In the genomic region with DNA sequence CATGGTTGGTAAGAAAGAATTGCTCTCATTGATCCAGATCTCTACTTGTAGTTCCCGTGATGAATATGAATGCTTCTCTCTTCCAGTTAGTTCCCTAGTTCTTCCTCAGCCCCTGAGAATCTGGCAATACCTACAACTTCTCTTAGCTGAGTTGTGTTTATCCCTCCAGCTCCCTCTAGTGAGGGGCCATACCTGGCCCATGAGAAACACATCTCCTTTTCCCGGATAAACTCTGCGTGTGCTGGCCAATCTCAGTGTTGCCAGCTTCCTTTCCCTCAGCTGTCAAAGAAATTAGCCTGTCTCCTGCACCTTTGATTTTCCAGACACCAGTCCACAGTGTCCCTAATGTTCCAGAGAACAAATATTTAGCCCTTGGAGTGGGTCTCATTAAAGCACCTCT, we compare ENCODE assay signal across 22 cellular contexts. TPM values are rescaled to one million over a fixed set of nuclear protein-coding genes. Genes with fewer than 3 reads are reported as not detected.
DNase-seq lines count a peak whose midpoint lies in the region; ATAC-seq, FAIRE-seq and TF ChIP-seq lines count a peak whose summit lies in the region.
"Had no signal": no experiment of that assay in that cellular context is flagged by ENCODE, and none has a peak within 500 bp of the region (broad histone marks: within the 10 kb centered on the region; RNA-seq: fewer than 3 reads in every experiment).

No MANE protein-coding gene starts in this region.

- WGBS in small intestine, 3 donors = 22 to 68% (median 32%) methylated on average over 3 of the region's 3 CpGs

- H3K9ac ChIP-seq in HCT116 (ENCODE audit: low read length) = no peak overlapping the region
- H3K9ac ChIP-seq: GM23248, KMS-11 had no signal

- H3K36me3 ChIP-seq in HCT116 (ENCODE audit: control insufficient read depth in 1 of 2, insufficient read depth in 2 of 2, low read length in 2 of 2) = no peaks in the 10 kb centered on the region
- no peaks in the 10 kb centered on the region for H3K36me3 ChIP-seq in small intestine (ENCODE audit: control insufficient read depth in 2 of 2, insufficient read depth in 2 of 2, low read length in 2 of 2)
- H3K36me3 ChIP-seq: lower lobe of right lung, tibial nerve had no signal

- no peak overlapping the region for H3K4me2 ChIP-seq in HCT116 (ENCODE audit: low read length)
- H3K4me2 ChIP-seq: KMS-11 had no signal

- no TSS peak for BruUV-seq in HCT116 (replicated peaks; lab: Mats Ljungman, UMichigan)

- peak; percentile 31; the same call in 1 of the 2 replicates for TF ChIP-seq RAD21 in HCT116 (IDR thresholded peaks at IDR 0.05; ENCODE audit: low read depth)

- no peak for FAIRE-seq in small intestine (lab: Jason Lieb, UNC)

- H2AFZ ChIP-seq in HCT116 (ENCODE audit: low read depth, low read length, poor library complexity, severe bottlenecking) = no peak overlapping the region
- H2AFZ ChIP-seq: GM23248 had no signal

- POLR2A ChIA-PET in HCT116 (lab: Charles Lee) = no interaction called here

- H3K4me3 ChIP-seq in HCT116 (replicated peaks in 1 of 2; ENCODE audit: low read depth in 1 of 2, low read length in 2 of 2) (no peak overlapping the region), small intestine (ENCODE audit: low read depth in 1 of 2, low read length in 2 of 2) (no peak overlapping the region)
- H3K4me3 ChIP-seq: GM23248, lower lobe of right lung, tibial nerve had no signal

- no peaks in the 10 kb centered on the region for H4K20me1 ChIP-seq in HCT116 (ENCODE audit: insufficient read depth)

- no peak for DNase-seq in HCT116 (ENCODE audit: low read depth, low spot score)
- DNase-seq in amniotic epithelial cell (ENCODE audit: low read depth) = peak; percentile 4
- DNase-seq in iPS-NIHi7 (ENCODE audit: extremely low spot score) = peak; percentile 81
- no peak for DNase-seq in small intestine
- DNase-seq: activated CD4-positive, alpha-beta T cell treated with anti-CD3 and anti-CD28 coated beads, Interleukin-2, amount 50 U/mL, for 4 hours; COR-L47; GM23248; lower lobe of right lung; natural killer cell; NCI-H1417 treated with DMSO at 0.1 percent for 48 hours; NCI-H524 treated with DMSO at 0.1 percent for 48 hours; right cardiac atrium; RPMI8226; stimulated activated CD4-positive, alpha-beta T cell treated with anti-CD3 and anti-CD28 coated beads, Interleukin-2, amount 100 ng/mL, for 48 hours; T-helper 9 cell had no signal

- RAD21 ChIA-PET in HCT116 (lab: Charles Lee; ENCODE audit: low non-redundant PET in 1 of 2, low total read pairs in 2 of 2, uncharacterized antibody in 2 of 2, unreplicated experiment in 2 of 2) = no interaction called here

- CTCF ChIA-PET in HCT116 (lab: Charles Lee) = no interaction called here

- TF ChIP-seq CTCF in C4-2B (conservative IDR thresholded peaks at IDR 0.05) = peak; percentile 25
- peak in 1 of 3 experiments; percentile 17; a peak in 1 of 6 replicates for TF ChIP-seq CTCF in HCT116 (IDR thresholded peaks at IDR 0.05 in 2 of 3, conservative IDR thresholded peaks at IDR 0.05 in 1 of 3; ENCODE audit: borderline replicate concordance in 1 of 3, insufficient read depth in 1 of 3, low read depth in 2 of 3, low read length in 2 of 3)

- H3K4me1 ChIP-seq in HCT116 (ENCODE audit: control insufficient read depth in 1 of 2, insufficient read depth in 2 of 2, low read length in 2 of 2) (no peaks in the 10 kb centered on the region), small intestine (ENCODE audit: control insufficient read depth in 2 of 2, insufficient read depth in 1 of 2, low read depth in 1 of 2, low read length in 1 of 2) (no peaks in the 10 kb centered on the region)
- H3K4me1 ChIP-seq: lower lobe of right lung, tibial nerve had no signal

- ATAC-seq in HCT116 = 0 out of 2 replicates have a peak, but pooled peaks have one; percentile 50
- no peak for ATAC-seq in HG03520 (IDR thresholded peaks at IDR 0.05; ENCODE audit: unreplicated experiment)
- ATAC-seq in HG03196 (IDR thresholded peaks at IDR 0.05; ENCODE audit: unreplicated experiment) = no peak
- ATAC-seq: lower lobe of right lung, natural killer cell, right cardiac atrium had no signal

- H3K27ac ChIP-seq in C4-2B = no peak overlapping the region
- no peak overlapping the region for H3K27ac ChIP-seq in HCT116 (ENCODE audit: low read depth, low read length)
- H3K27ac ChIP-seq in small intestine (ENCODE audit: low read depth in 1 of 2, low read length in 1 of 2) = no peak overlapping the region
- H3K27ac ChIP-seq: GM23248, KMS-11, lower lobe of right lung, tibial nerve had no signal

- no peaks in the 10 kb centered on the region for H3K9me2 ChIP-seq in HCT116 (ENCODE audit: insufficient read depth)

- H3K27me3 ChIP-seq in HCT116 (ENCODE audit: insufficient read depth, low read length) (no peaks in the 10 kb centered on the region), small intestine (ENCODE audit: control insufficient read depth in 2 of 2, insufficient read depth in 2 of 2, low read length in 2 of 2) (no peaks in the 10 kb centered on the region)
- H3K27me3 ChIP-seq: tibial nerve had no signal

- H3K9me3 ChIP-seq in HCT116 (ENCODE audit: control insufficient read depth in 1 of 2, insufficient read depth in 1 of 2, low read depth in 1 of 2, low read length in 2 of 2) (no peaks in the 10 kb centered on the region), small intestine (ENCODE audit: control insufficient read depth, low read depth) (no peaks in the 10 kb centered on the region)
- H3K9me3 ChIP-seq: lower lobe of right lung, tibial nerve had no signal

- H3K79me2 ChIP-seq in HCT116 (ENCODE audit: insufficient read depth, low read length) = no peaks in the 10 kb centered on the region

- TF ChIP-seq POLR2A in HCT116 (IDR thresholded peaks at IDR 0.05; ENCODE audit: borderline replicate concordance, extremely low read depth, insufficient read depth, insufficient read length) = no peak

- intact Hi-C loops in HCT116 (cut with micrococcal nuclease) = no loop called here

TF ChIP-seq in HCT116, 20 proteins besides CTCF, POLR2A, EP300 and RAD21:
- TF ChIP-seq SIN3A (IDR thresholded peaks at IDR 0.05; ENCODE audit: low read depth) = no peak
- no peak for TF ChIP-seq TCF7L2 (IDR thresholded peaks at IDR 0.05; ENCODE audit: borderline replicate concordance, extremely low read depth, insufficient read depth, insufficient read length)
- TF ChIP-seq EGR1 (IDR thresholded peaks at IDR 0.05; ENCODE audit: low read depth) = no peak
- no peak for TF ChIP-seq JUND (IDR thresholded peaks at IDR 0.05)
- TF ChIP-seq, protein P1, sequence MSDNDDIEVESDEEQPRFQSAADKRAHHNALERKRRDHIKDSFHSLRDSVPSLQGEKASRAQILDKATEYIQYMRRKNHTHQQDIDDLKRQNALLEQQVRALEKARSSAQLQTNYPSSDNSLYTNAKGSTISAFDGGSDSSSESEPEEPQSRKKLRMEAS (IDR thresholded peaks at IDR 0.05) = no peak
- TF ChIP-seq EZH2phosphoT487 (IDR thresholded peaks at IDR 0.05; ENCODE audit: borderline replicate concordance) = no peak
- TF ChIP-seq, protein P2, sequence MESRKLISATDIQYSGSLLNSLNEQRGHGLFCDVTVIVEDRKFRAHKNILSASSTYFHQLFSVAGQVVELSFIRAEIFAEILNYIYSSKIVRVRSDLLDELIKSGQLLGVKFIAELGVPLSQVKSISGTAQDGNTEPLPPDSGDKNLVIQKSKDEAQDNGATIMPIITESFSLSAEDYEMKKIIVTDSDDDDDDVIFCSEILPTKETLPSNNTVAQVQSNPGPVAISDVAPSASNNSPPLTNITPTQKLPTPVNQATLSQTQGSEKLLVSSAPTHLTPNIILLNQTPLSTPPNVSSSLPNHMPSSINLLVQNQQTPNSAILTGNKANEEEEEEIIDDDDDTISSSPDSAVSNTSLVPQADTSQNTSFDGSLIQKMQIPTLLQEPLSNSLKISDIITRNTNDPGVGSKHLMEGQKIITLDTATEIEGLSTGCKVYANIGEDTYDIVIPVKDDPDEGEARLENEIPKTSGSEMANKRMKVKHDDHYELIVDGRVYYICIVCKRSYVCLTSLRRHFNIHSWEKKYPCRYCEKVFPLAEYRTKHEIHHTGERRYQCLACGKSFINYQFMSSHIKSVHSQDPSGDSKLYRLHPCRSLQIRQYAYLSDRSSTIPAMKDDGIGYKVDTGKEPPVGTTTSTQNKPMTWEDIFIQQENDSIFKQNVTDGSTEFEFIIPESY (IDR thresholded peaks at IDR 0.05; ENCODE audit: extremely low read depth, insufficient replicate concordance, low read length) = no peak
- TF ChIP-seq SP1 (IDR thresholded peaks at IDR 0.05; ENCODE audit: low read depth) = no peak
- TF ChIP-seq POLR2AphosphoS5 (IDR thresholded peaks at IDR 0.05; ENCODE audit: low read depth, low read length) = no peak
- no peak for TF ChIP-seq ZFX (IDR thresholded peaks at IDR 0.05)

RNA-seq across cellular contexts. Expression of a gene that starts 5.7 kb away (rescaled TPM):
- not detected for total RNA-seq in HCT116 (2021; ENCODE audit: unreplicated experiment)
- not detected in 2 replicates for polyA plus RNA-seq in HCT116 (2012)
- not detected for polyA plus RNA-seq in small intestine
- total RNA-seq: dermis microvascular lymphatic vessel endothelial cell, fibroblast of lung, GM23248, lower lobe of right lung, natural killer cell, right cardiac atrium, tibial nerve had no signal
- polyA plus RNA-seq: fibroblast of lung, GM23248, right cardiac atrium had no signal

Comparison
In these comparisons a context has a peak if more than half of its experiments do, and no peak if none do; other contexts are left out.
1. DNase-seq: peak in amniotic epithelial cell (single experiment) and iPS-NIHi7 (single experiment); none in HCT116 (single experiment) and small intestine (single experiment).